9 cellular contexts compared by ENCODE assay signal in the genomic region with DNA sequence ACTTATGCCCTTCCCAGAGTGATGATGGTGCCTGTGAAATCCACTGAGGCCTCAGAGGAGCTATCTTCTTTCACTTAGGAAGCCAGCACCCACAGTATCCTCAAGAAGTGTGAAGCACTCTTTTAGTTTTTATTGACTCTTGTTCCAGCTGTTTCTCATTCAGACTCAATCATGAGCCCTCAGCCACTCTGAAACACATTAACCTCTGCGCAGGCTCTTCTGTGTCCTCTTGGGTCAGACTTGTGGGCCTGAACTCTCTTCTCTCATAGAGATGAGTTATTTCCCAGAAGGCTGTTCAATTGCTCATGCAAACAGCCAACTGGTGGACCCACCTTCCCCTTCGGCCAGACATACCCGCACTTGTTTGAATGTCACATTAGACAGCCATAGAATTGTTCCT. TPM values are rescaled to one million over a fixed set of nuclear protein-coding genes. Genes with fewer than 3 reads are reported as not detected.
DNase-seq lines count a peak whose midpoint lies in the region; ATAC-seq and TF ChIP-seq lines count a peak whose summit lies in the region.
"Had no signal": no experiment of that assay in that cellular context is flagged by ENCODE, and none has a peak within 500 bp of the region (broad histone marks: within the 10 kb centered on the region; RNA-seq: fewer than 3 reads in every experiment).

No MANE protein-coding gene starts in this region.

- POLR2A ChIA-PET in Panc1 (lab: Charles Lee) = no interaction called here

- H3K27ac ChIP-seq in Panc1 (ENCODE audit: low read length) = peak overlapping the region; percentile 60

- H3K9me3 Mint-ChIP-seq in HFFc6 = no peaks in the 10 kb centered on the region
- H3K9me3 Mint-ChIP-seq: CD4-positive, alpha-beta memory T cell had no signal

- TF ChIP-seq CTCF in AG09309 (IDR thresholded peaks at IDR 0.05; ENCODE audit: control insufficient read depth, insufficient read depth, low read depth, low read length, missing control alignments) = no peak
- TF ChIP-seq CTCF in HFFc6 (IDR thresholded peaks at IDR 0.05) = no peak
- TF ChIP-seq CTCF in Panc1 (IDR thresholded peaks at IDR 0.05) = no peak

- DNase-seq in AG09309 (ENCODE audit: low read depth) (peak; percentile 28), HFFc6 (no peak), Panc1 (ENCODE audit: low read depth, low spot score) (no peak), kidney glomerular epithelial cell (lab: John Stamatoyannopoulos, UW) (peak; percentile 2), NCI-H1417 treated with DMSO at 0.1 percent for 48 hours (lab: John Stamatoyannopoulos, UW) (no peak), middle frontal gyrus (ENCODE audit: extremely low spot score, low spot score) (no peak), ecto neural progenitor cell (ENCODE audit: low spot score) (no peak)
- no peak for DNase-seq in activated CD4-positive, CD25-positive, alpha-beta regulatory T cell treated with anti-CD3 and anti-CD28 coated beads, Interleukin-2, amount 50 U/mL, for 72 hours

- H3K4me3 ChIP-seq in AG09309 (ENCODE audit: control insufficient read depth, low read depth, low read length) = no peak overlapping the region
- no peak overlapping the region for H3K4me3 ChIP-seq in Panc1 (ENCODE audit: low read depth in 2 of 2, low read length in 2 of 2)

- peaks cover 68% of the 10 kb centered on the region for H3K4me1 Mint-ChIP-seq in HFFc6 (ENCODE audit: low read depth)
- H3K4me1 Mint-ChIP-seq: CD4-positive, alpha-beta memory T cell had no signal

- CTCF ChIA-PET in Panc1 (lab: Charles Lee) = interaction anchor here (0.6 to 0.9 kb wide), 2 partner anchors 645 to 797 kb away, joined by 3 to 11 read pairs; no protein-coding TSS in a partner anchor

- no peaks in the 10 kb centered on the region for H3K27me3 Mint-ChIP-seq in HFFc6 (ENCODE audit: insufficient read depth)
- H3K27me3 Mint-ChIP-seq: CD4-positive, alpha-beta memory T cell had no signal

- H3K4me1 ChIP-seq in Panc1 (ENCODE audit: control insufficient read depth, insufficient read depth, low read length) = peaks cover 15% of the 10 kb centered on the region

- no TSS peak for BruUV-seq in Panc1 (replicated peaks; lab: Mats Ljungman, UMichigan)

- no peaks in the 10 kb centered on the region for H3K9me3 ChIP-seq in Panc1 (ENCODE audit: control insufficient read depth, insufficient read depth, low read depth, low read length)

- in situ Hi-C loops in Panc1 (cut with HindIII; ENCODE audit: low pct_unique_long_range_greater_than_20kb, low sequenced_read_pairs) = no loop called here

- 0 out of 2 replicates have a peak overlapping the region, but pooled peaks have one; percentile 12 for H3K27ac Mint-ChIP-seq in HFFc6
- H3K27ac Mint-ChIP-seq: CD4-positive, alpha-beta memory T cell had no signal

- H3K27me3 ChIP-seq in Panc1 (ENCODE audit: control insufficient read depth, insufficient read depth, low read length) = no peaks in the 10 kb centered on the region

- ATAC-seq in Panc1 = peak; percentile 10; the same call in 1 of the 2 replicates

- H3K36me3 ChIP-seq in Panc1 (ENCODE audit: control insufficient read depth, insufficient read depth, low read length) = no peaks in the 10 kb centered on the region

- intact Hi-C loops in Panc1 (cut with micrococcal nuclease; ENCODE audit: unreplicated experiment) = loop anchor here (5.0 to 10.0 kb wide), 3 partner anchors 52 to 654 kb away; a partner anchor contains a TSS

- H3K4me3 Mint-ChIP-seq in HFFc6 = no peak overlapping the region
- H3K4me3 Mint-ChIP-seq: CD4-positive, alpha-beta memory T cell had no signal

- no peaks in the 10 kb centered on the region for H3K36me3 Mint-ChIP-seq in HFFc6 (ENCODE audit: low read depth)
- H3K36me3 Mint-ChIP-seq: CD4-positive, alpha-beta memory T cell had no signal

RNA-seq across cellular contexts. Expression of a gene that starts 27.8 kb away (rescaled TPM):
- 10 to 100 TPM; 35.4 to 42.1 (median 36.8) TPM for total RNA-seq in HFFc6 (2021; fragmentation: NEBNext Ultra II Directional; extraction: Animal tissue kit (Norgen Biotek cat#: 25700))
- 50.4 TPM for total RNA-seq in Panc1 (2021; ENCODE audit: unreplicated experiment)
- polyA plus RNA-seq in Panc1 (2012; ENCODE audit: insufficient read length) = 37.8 TPM

Comparison
In these comparisons a context has a peak if more than half of its experiments do, and no peak if none do; other contexts are left out.
1. DNase-seq: peak in AG09309 (single experiment) and kidney glomerular epithelial cell (single experiment); none in HFFc6 (single experiment), Panc1 (single experiment), activated CD4-positive, CD25-positive, alpha-beta regulatory T cell treated with anti-CD3 and anti-CD28 coated beads, Interleukin-2, amount 50 U/mL, for 72 hours (single experiment), NCI-H1417 treated with DMSO at 0.1 percent for 48 hours (single experiment), middle frontal gyrus (single experiment) and ecto neural progenitor cell (single experiment).